ENCODE assay signal across 8 cellular contexts in genomic region chr20:11585752-11586352, GRCh38.
A peak's percentile ranks its signal among the peaks of the same experiment; 100 is the strongest.
DNase-seq lines count a peak whose midpoint lies in the region; ATAC-seq and TF ChIP-seq lines count a peak whose summit lies in the region.

No MANE protein-coding gene starts in this region.

- H3K4me1 Mint-ChIP-seq in activated T-cell treated with anti-CD3 and anti-CD28 coated beads, Interleukin-2, amount 50 U/mL, for 72 hours (ENCODE audit: low read depth), result no peaks in the 10 kb centered on the region

- H3K27me3 ChIP-seq in hepatocyte, result no peaks in the 10 kb centered on the region

- TF ChIP-seq CTCF in AG09319 (IDR thresholded peaks at IDR 0.05; ENCODE audit: low read depth, low read length), result peak; percentile 2
- peak; percentile 52 for TF ChIP-seq CTCF in hepatocyte (IDR thresholded peaks at IDR 0.05; ENCODE audit: poor library complexity)

- peaks cover 7 to 8% of the 10 kb centered on the region in 2 donors for H3K9me3 Mint-ChIP-seq in activated T-cell treated with anti-CD3 and anti-CD28 coated beads, Interleukin-2, amount 50 U/mL, for 72 hours

- H3K27me3 Mint-ChIP-seq in activated T-cell treated with anti-CD3 and anti-CD28 coated beads, Interleukin-2, amount 50 U/mL, for 72 hours (ENCODE audit: low read depth), result no peaks in the 10 kb centered on the region

- no peaks in the 10 kb centered on the region for H3K79me2 ChIP-seq in hepatocyte

- no peaks in the 10 kb centered on the region for H3K36me3 Mint-ChIP-seq in activated T-cell treated with anti-CD3 and anti-CD28 coated beads, Interleukin-2, amount 50 U/mL, for 72 hours (ENCODE audit: insufficient read depth in 2 of 2)

- H3K4me1 ChIP-seq in hepatocyte (ENCODE audit: insufficient read depth), result no peaks in the 10 kb centered on the region

- 50% methylated on average over 3 of the region's 3 CpGs for WGBS in hepatocyte (ENCODE audit: low lambda C conversion rate, missing lambda C conversion rate)

- no peaks in the 10 kb centered on the region for H4K20me1 ChIP-seq in hepatocyte (ENCODE audit: insufficient read depth, poor library complexity, severe bottlenecking)

- H3K4me2 ChIP-seq in hepatocyte, result no peak overlapping the region

- DNase-seq in AG09319 (ENCODE audit: extremely low read depth, low read depth), result no peak
- peak; percentile 11 for DNase-seq in LoVo (ENCODE audit: low spot score)
- peak; percentile 40 for DNase-seq in SHP77 treated with DMSO at 0.1 percent for 48 hours (lab: John Stamatoyannopoulos, UW)
- DNase-seq in hepatocyte (ENCODE audit: low spot score), result peak; percentile 54
- no peak for DNase-seq in activated T-cell treated with anti-CD3 and anti-CD28 coated beads, Interleukin-2, amount 50 U/mL, for 72 hours
- DNase-seq in central memory CD4-positive, alpha-beta T cell, result no peak

- no peak overlapping the region for H3K4me3 ChIP-seq in hepatocyte

- H3K9me2 ChIP-seq in hepatocyte (replicated peaks; ENCODE audit: insufficient read depth), result no peaks in the 10 kb centered on the region

- no peak overlapping the region for H2AFZ ChIP-seq in hepatocyte

- no peaks in the 10 kb centered on the region for H3K9me3 ChIP-seq in hepatocyte (ENCODE audit: low read depth)

- no peaks in the 10 kb centered on the region for H3K36me3 ChIP-seq in hepatocyte (replicated peaks; ENCODE audit: insufficient read depth, low read depth)

- H3K27ac ChIP-seq in hepatocyte, result no peak overlapping the region

- no peak overlapping the region for H3K27ac Mint-ChIP-seq in activated T-cell treated with anti-CD3 and anti-CD28 coated beads, Interleukin-2, amount 50 U/mL, for 72 hours

- no peak for ATAC-seq in HG03520 (IDR thresholded peaks at IDR 0.05; ENCODE audit: unreplicated experiment)
- no peak for ATAC-seq in activated T-cell treated with anti-CD3 and anti-CD28 coated beads, Interleukin-2, amount 50 U/mL, for 72 hours (replicated peaks in 1 of 2)
- ATAC-seq in GM21529 (IDR thresholded peaks at IDR 0.05; ENCODE audit: unreplicated experiment), result no peak

- no peak overlapping the region for H3K4me3 Mint-ChIP-seq in activated T-cell treated with anti-CD3 and anti-CD28 coated beads, Interleukin-2, amount 50 U/mL, for 72 hours

Comparison
In these comparisons a context has a peak if more than half of its experiments do, and no peak if none do; other contexts are left out.
1. DNase-seq: peak in LoVo (single experiment), SHP77 treated with DMSO at 0.1 percent for 48 hours (single experiment) and hepatocyte (single experiment); none in AG09319 (single experiment), activated T-cell treated with anti-CD3 and anti-CD28 coated beads, Interleukin-2, amount 50 U/mL, for 72 hours (0 of 2) and central memory CD4-positive, alpha-beta T cell (single experiment).